Comparison of ENCODE assay signal across 1 cellular context in the genomic region with DNA sequence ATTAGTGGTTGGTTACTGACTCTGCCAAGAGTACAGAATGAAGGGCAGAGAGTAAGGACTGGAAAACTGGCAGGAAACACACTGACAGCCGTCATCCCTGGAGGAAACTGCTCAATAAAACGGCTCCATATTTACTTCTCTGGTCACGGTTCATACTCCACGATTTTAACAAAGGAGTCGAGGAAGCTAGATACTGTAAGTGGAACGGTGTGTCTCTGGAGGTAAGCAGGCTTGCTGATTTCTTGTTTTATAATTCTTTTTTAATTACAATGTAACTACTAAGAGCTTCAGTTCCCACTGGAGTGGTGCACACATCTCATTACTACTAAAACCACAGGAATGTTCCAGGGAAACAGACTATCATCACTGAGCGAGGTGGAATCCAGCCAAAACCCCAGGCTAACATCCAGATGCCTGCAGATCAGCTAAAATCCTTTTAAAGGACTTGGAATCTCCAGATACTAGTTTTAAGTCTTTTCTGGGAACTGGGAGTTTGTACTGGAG.
TF ChIP-seq lines count a peak whose summit lies in the region.

No MANE protein-coding gene starts in this region.

TF ChIP-seq in HEK293, 187 proteins besides CTCF, POLR2A, EP300 and RAD21 (continued from another document):
- TF ChIP-seq, protein P1, sequence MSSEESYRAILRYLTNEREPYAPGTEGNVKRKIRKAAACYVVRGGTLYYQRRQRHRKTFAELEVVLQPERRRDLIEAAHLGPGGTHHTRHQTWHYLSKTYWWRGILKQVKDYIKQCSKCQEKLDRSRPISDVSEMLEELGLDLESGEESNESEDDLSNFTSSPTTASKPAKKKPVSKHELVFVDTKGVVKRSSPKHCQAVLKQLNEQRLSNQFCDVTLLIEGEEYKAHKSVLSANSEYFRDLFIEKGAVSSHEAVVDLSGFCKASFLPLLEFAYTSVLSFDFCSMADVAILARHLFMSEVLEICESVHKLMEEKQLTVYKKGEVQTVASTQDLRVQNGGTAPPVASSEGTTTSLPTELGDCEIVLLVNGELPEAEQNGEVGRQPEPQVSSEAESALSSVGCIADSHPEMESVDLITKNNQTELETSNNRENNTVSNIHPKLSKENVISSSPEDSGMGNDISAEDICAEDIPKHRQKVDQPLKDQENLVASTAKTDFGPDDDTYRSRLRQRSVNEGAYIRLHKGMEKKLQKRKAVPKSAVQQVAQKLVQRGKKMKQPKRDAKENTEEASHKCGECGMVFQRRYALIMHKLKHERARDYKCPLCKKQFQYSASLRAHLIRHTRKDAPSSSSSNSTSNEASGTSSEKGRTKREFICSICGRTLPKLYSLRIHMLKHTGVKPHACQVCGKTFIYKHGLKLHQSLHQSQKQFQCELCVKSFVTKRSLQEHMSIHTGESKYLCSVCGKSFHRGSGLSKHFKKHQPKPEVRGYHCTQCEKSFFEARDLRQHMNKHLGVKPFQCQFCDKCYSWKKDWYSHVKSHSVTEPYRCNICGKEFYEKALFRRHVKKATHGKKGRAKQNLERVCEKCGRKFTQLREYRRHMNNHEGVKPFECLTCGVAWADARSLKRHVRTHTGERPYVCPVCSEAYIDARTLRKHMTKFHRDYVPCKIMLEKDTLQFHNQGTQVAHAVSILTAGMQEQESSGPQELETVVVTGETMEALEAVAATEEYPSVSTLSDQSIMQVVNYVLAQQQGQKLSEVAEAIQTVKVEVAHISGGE (tag by site-specific recombination; conservative IDR thresholded peaks at IDR 0.05; ENCODE audit: low read depth) = no peak
- TF ChIP-seq ZNF138 (tag by site-specific recombination; IDR thresholded peaks at IDR 0.05; ENCODE audit: borderline replicate concordance) (no peak), KLF1 (tag by site-specific recombination; IDR thresholded peaks at IDR 0.05) (no peak), SCRT2 (tag by site-specific recombination; IDR thresholded peaks at IDR 0.05) (no peak), OSR2 (tag by site-specific recombination; IDR thresholded peaks at IDR 0.05) (peak; percentile 80; the same call in 1 of the 2 replicates), ZNF571 (tag by site-specific recombination; IDR thresholded peaks at IDR 0.05) (no peak), KLF10 (tag by site-specific recombination; IDR thresholded peaks at IDR 0.05) (no peak), ZFP37 (tag by site-specific recombination; IDR thresholded peaks at IDR 0.05) (no peak), WT1 (tag by site-specific recombination; IDR thresholded peaks at IDR 0.05) (peak; percentile 34; the same call in 1 of the 2 replicates), ZBTB1 (tag by site-specific recombination; IDR thresholded peaks at IDR 0.05) (no peak), RBAK (tag by site-specific recombination; IDR thresholded peaks at IDR 0.05) (no peak), ZNF747 (tag by site-specific recombination; IDR thresholded peaks at IDR 0.05) (no peak), KLF8 (tag by site-specific recombination; IDR thresholded peaks at IDR 0.05) (no peak), ZNF341 (tag by site-specific recombination; IDR thresholded peaks at IDR 0.05; ENCODE audit: low read depth) (no peak), GLIS2 (tag by site-specific recombination; IDR thresholded peaks at IDR 0.05) (no peak), ZNF23 (tag by site-specific recombination; IDR thresholded peaks at IDR 0.05; ENCODE audit: borderline replicate concordance) (no peak), ZNF624 (tag by site-specific recombination; IDR thresholded peaks at IDR 0.05) (no peak), ZNF324 (tag by site-specific recombination; IDR thresholded peaks at IDR 0.05) (no peak), SETDB1 (IDR thresholded peaks at IDR 0.05; ENCODE audit: insufficient read length, low read length) (no peak)
- TF ChIP-seq, protein P2, sequence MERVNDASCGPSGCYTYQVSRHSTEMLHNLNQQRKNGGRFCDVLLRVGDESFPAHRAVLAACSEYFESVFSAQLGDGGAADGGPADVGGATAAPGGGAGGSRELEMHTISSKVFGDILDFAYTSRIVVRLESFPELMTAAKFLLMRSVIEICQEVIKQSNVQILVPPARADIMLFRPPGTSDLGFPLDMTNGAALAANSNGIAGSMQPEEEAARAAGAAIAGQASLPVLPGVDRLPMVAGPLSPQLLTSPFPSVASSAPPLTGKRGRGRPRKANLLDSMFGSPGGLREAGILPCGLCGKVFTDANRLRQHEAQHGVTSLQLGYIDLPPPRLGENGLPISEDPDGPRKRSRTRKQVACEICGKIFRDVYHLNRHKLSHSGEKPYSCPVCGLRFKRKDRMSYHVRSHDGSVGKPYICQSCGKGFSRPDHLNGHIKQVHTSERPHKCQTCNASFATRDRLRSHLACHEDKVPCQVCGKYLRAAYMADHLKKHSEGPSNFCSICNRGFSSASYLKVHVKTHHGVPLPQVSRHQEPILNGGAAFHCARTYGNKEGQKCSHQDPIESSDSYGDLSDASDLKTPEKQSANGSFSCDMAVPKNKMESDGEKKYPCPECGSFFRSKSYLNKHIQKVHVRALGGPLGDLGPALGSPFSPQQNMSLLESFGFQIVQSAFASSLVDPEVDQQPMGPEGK (tag by site-specific recombination; IDR thresholded peaks at IDR 0.05) = no peak
- TF ChIP-seq, protein P3, sequence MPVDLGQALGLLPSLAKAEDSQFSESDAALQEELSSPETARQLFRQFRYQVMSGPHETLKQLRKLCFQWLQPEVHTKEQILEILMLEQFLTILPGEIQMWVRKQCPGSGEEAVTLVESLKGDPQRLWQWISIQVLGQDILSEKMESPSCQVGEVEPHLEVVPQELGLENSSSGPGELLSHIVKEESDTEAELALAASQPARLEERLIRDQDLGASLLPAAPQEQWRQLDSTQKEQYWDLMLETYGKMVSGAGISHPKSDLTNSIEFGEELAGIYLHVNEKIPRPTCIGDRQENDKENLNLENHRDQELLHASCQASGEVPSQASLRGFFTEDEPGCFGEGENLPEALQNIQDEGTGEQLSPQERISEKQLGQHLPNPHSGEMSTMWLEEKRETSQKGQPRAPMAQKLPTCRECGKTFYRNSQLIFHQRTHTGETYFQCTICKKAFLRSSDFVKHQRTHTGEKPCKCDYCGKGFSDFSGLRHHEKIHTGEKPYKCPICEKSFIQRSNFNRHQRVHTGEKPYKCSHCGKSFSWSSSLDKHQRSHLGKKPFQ (tag by site-specific recombination; IDR thresholded peaks at IDR 0.05) = peak; percentile 95
- TF ChIP-seq, protein P4, sequence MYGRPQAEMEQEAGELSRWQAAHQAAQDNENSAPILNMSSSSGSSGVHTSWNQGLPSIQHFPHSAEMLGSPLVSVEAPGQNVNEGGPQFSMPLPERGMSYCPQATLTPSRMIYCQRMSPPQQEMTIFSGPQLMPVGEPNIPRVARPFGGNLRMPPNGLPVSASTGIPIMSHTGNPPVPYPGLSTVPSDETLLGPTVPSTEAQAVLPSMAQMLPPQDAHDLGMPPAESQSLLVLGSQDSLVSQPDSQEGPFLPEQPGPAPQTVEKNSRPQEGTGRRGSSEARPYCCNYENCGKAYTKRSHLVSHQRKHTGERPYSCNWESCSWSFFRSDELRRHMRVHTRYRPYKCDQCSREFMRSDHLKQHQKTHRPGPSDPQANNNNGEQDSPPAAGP (tag by site-specific recombination; IDR thresholded peaks at IDR 0.05) = no peak
- TF ChIP-seq, protein P5, sequence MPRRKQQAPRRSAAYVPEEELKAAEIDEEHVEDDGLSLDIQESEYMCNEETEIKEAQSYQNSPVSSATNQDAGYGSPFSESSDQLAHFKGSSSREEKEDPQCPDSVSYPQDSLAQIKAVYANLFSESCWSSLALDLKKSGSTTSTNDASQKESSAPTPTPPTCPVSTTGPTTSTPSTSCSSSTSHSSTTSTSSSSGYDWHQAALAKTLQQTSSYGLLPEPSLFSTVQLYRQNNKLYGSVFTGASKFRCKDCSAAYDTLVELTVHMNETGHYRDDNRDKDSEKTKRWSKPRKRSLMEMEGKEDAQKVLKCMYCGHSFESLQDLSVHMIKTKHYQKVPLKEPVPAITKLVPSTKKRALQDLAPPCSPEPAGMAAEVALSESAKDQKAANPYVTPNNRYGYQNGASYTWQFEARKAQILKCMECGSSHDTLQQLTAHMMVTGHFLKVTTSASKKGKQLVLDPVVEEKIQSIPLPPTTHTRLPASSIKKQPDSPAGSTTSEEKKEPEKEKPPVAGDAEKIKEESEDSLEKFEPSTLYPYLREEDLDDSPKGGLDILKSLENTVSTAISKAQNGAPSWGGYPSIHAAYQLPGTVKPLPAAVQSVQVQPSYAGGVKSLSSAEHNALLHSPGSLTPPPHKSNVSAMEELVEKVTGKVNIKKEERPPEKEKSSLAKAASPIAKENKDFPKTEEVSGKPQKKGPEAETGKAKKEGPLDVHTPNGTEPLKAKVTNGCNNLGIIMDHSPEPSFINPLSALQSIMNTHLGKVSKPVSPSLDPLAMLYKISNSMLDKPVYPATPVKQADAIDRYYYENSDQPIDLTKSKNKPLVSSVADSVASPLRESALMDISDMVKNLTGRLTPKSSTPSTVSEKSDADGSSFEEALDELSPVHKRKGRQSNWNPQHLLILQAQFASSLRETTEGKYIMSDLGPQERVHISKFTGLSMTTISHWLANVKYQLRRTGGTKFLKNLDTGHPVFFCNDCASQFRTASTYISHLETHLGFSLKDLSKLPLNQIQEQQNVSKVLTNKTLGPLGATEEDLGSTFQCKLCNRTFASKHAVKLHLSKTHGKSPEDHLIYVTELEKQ (tag by site-specific recombination; IDR thresholded peaks at IDR 0.05; ENCODE audit: borderline replicate concordance) = no peak
